1 cellular context compared by ENCODE assay signal in the genomic region with DNA sequence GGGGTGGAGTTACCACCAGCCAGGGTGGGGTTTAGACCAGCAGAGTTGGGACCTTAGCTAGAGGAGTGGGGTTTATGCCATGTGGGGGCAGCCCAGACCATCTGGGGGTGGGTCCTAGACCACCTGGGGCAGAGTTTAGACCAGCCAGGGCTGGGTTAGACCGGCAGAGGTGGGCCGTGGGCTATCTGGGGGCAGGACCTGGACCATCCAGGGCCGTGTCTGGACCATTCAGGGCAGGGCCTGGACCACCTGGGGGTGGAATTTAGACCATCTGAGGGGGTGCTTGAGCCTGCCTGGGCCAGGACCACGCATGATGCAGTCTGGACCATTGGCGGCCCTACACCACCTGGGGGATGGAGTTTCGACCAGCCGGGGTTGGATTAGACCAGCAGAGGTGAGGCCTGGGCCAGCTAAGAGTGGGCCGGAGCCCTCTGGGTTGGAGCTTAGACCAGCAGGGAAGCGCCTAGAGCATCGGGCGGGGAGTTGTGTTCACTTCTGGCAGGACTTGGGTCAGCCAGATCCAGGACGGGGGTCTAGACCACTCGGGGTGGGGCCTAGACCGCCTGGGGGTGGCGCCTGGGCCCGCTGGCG.
TF ChIP-seq lines count a peak whose summit lies in the region.

No MANE protein-coding gene starts in this region.

TF ChIP-seq in SK-N-SH, 30 proteins besides CTCF, POLR2A, EP300 and RAD21 (continued from another document):
- TF ChIP-seq, protein P1, sequence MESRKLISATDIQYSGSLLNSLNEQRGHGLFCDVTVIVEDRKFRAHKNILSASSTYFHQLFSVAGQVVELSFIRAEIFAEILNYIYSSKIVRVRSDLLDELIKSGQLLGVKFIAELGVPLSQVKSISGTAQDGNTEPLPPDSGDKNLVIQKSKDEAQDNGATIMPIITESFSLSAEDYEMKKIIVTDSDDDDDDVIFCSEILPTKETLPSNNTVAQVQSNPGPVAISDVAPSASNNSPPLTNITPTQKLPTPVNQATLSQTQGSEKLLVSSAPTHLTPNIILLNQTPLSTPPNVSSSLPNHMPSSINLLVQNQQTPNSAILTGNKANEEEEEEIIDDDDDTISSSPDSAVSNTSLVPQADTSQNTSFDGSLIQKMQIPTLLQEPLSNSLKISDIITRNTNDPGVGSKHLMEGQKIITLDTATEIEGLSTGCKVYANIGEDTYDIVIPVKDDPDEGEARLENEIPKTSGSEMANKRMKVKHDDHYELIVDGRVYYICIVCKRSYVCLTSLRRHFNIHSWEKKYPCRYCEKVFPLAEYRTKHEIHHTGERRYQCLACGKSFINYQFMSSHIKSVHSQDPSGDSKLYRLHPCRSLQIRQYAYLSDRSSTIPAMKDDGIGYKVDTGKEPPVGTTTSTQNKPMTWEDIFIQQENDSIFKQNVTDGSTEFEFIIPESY (IDR thresholded peaks at IDR 0.05; ENCODE audit: borderline replicate concordance, low read depth), result no peak
- TF ChIP-seq EZH2phosphoT487 (IDR thresholded peaks at IDR 0.05; ENCODE audit: borderline replicate concordance, low read depth) (no peak), USF1 (IDR thresholded peaks at IDR 0.05; ENCODE audit: borderline replicate concordance, low read depth) (no peak), JUND (IDR thresholded peaks at IDR 0.05) (no peak), POLR2AphosphoS5 (IDR thresholded peaks at IDR 0.05; ENCODE audit: low read depth, low read length) (no peak), USF2 (IDR thresholded peaks at IDR 0.05; ENCODE audit: borderline replicate concordance, low read depth, low read length) (no peak), RXRA (IDR thresholded peaks at IDR 0.05; ENCODE audit: borderline replicate concordance, low read depth) (no peak), FOSL2 (IDR thresholded peaks at IDR 0.05; ENCODE audit: borderline replicate concordance, low read depth) (no peak)
- TF ChIP-seq, protein P2, sequence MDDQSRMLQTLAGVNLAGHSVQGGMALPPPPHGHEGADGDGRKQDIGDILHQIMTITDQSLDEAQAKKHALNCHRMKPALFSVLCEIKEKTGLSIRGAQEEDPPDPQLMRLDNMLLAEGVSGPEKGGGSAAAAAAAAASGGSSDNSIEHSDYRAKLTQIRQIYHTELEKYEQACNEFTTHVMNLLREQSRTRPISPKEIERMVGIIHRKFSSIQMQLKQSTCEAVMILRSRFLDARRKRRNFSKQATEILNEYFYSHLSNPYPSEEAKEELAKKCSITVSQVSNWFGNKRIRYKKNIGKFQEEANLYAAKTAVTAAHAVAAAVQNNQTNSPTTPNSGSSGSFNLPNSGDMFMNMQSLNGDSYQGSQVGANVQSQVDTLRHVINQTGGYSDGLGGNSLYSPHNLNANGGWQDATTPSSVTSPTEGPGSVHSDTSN (IDR thresholded peaks at IDR 0.05), result no peak
TF ChIP-seq in SK-N-SH: peak in this region for 0.
